Comparison of ENCODE assay signal across 8 cellular contexts in genomic region chr1:111988743-111989453, GRCh38. TPM values are rescaled to one million over a fixed set of nuclear protein-coding genes. Genes with fewer than 3 reads are reported as not detected.
DNase-seq lines count a peak whose midpoint lies in the region; ATAC-seq and TF ChIP-seq lines count a peak whose summit lies in the region.

No MANE protein-coding gene starts in this region.

- H3K27me3 ChIP-seq in right lobe of liver = no peaks in the 10 kb centered on the region
- H3K27me3 ChIP-seq in thyroid gland = no peaks in the 10 kb centered on the region

- no peak overlapping the region for H3K27ac Mint-ChIP-seq in activated CD8-positive, alpha-beta T cell treated with anti-CD3 and anti-CD28 coated beads, Interleukin-2, amount 10 ng/mL, durations not matched to agents 7 days and 5 days
- no peak overlapping the region for H3K27ac Mint-ChIP-seq in activated CD8-positive, alpha-beta T cell treated with anti-CD3 and anti-CD28 coated beads for 36 hours

- H3K36me3 ChIP-seq in right lobe of liver (no peaks in the 10 kb centered on the region), thyroid gland (no peaks in the 10 kb centered on the region)

- peak; percentile 21 for ATAC-seq in activated CD8-positive, alpha-beta T cell treated with anti-CD3 and anti-CD28 coated beads, Interleukin-2, amount 10 ng/mL, durations not matched to agents 7 days and 5 days
- no peak for ATAC-seq in activated CD8-positive, alpha-beta T cell treated with anti-CD3 and anti-CD28 coated beads for 36 hours
- ATAC-seq in right lobe of liver = peak; percentile 22 to 51 (median 35)
- ATAC-seq in HG02763 (IDR thresholded peaks at IDR 0.05; ENCODE audit: unreplicated experiment) = no peak
- no peak for ATAC-seq in HG02981 (IDR thresholded peaks at IDR 0.05; ENCODE audit: unreplicated experiment)

- no peak for DNase-seq in activated CD8-positive, alpha-beta T cell treated with anti-CD3 and anti-CD28 coated beads, Interleukin-2, amount 10 ng/mL, durations not matched to agents 7 days and 5 days
- DNase-seq in activated CD8-positive, alpha-beta T cell treated with anti-CD3 and anti-CD28 coated beads for 36 hours = no peak
- peak; percentile 24 for DNase-seq in astrocyte of the hippocampus (ENCODE audit: low read depth, low spot score)
- DNase-seq in right lobe of liver = peak; percentile 66 to 81 (median 74)
- DNase-seq in thyroid gland = peak; percentile 16 to 20
- DNase-seq in activated effector memory CD4-positive, alpha-beta T cell treated with Interleukin-2 at 50 U/mL for 16 hours = no peak

- POLR2A ChIA-PET in activated CD8-positive, alpha-beta T cell treated with anti-CD3 and anti-CD28 coated beads, Interleukin-2, amount 10 ng/mL, durations not matched to agents 7 days and 5 days (lab: Charles Lee) = no interaction called here
- POLR2A ChIA-PET in activated CD8-positive, alpha-beta T cell treated with anti-CD3 and anti-CD28 coated beads for 36 hours (lab: Charles Lee) = no interaction called here

- TF ChIP-seq CTCF in activated CD8-positive, alpha-beta T cell treated with anti-CD3 and anti-CD28 coated beads for 36 hours (IDR thresholded peaks at IDR 0.05) = no peak
- no peak for TF ChIP-seq CTCF in right lobe of liver (IDR thresholded peaks at IDR 0.05)
- no peak for TF ChIP-seq CTCF in thyroid gland (IDR thresholded peaks at IDR 0.05)

- WGBS in right lobe of liver (ENCODE audit: insufficient coverage, low coverage, low lambda C conversion rate, missing lambda C conversion rate) = 9% methylated on average over 8 of the region's 51 CpGs
- WGBS in thyroid gland, 2 donors = 3 to 9% methylated on average over 19 to 34 of the region's 51 CpGs

- H3K36me3 Mint-ChIP-seq in activated CD8-positive, alpha-beta T cell treated with anti-CD3 and anti-CD28 coated beads, Interleukin-2, amount 10 ng/mL, durations not matched to agents 7 days and 5 days (ENCODE audit: low read depth) = no peaks in the 10 kb centered on the region
- H3K36me3 Mint-ChIP-seq in activated CD8-positive, alpha-beta T cell treated with anti-CD3 and anti-CD28 coated beads for 36 hours (ENCODE audit: low read depth) = no peaks in the 10 kb centered on the region

- H3K9me3 ChIP-seq in right lobe of liver = no peaks in the 10 kb centered on the region
- no peaks in the 10 kb centered on the region for H3K9me3 ChIP-seq in thyroid gland

- peak overlapping the region; percentile 14 for H3K4me3 Mint-ChIP-seq in activated CD8-positive, alpha-beta T cell treated with anti-CD3 and anti-CD28 coated beads, Interleukin-2, amount 10 ng/mL, durations not matched to agents 7 days and 5 days
- H3K4me3 Mint-ChIP-seq in activated CD8-positive, alpha-beta T cell treated with anti-CD3 and anti-CD28 coated beads for 36 hours = no peak overlapping the region

- no peak for TF ChIP-seq POLR2A in right lobe of liver (IDR thresholded peaks at IDR 0.05)
- no peak for TF ChIP-seq POLR2A in thyroid gland (IDR thresholded peaks at IDR 0.05)

- peaks cover 0 to 21% (median 7%) of the 10 kb centered on the region in 4 donors for H3K4me1 ChIP-seq in right lobe of liver
- peaks cover 19 to 28% of the 10 kb centered on the region in 2 donors for H3K4me1 ChIP-seq in thyroid gland

- peaks cover 67% of the 10 kb centered on the region for H3K27me3 Mint-ChIP-seq in activated CD8-positive, alpha-beta T cell treated with anti-CD3 and anti-CD28 coated beads, Interleukin-2, amount 10 ng/mL, durations not matched to agents 7 days and 5 days (ENCODE audit: low read depth)
- H3K27me3 Mint-ChIP-seq in activated CD8-positive, alpha-beta T cell treated with anti-CD3 and anti-CD28 coated beads for 36 hours = peaks cover 53% of the 10 kb centered on the region

- H3K9me3 Mint-ChIP-seq in activated CD8-positive, alpha-beta T cell treated with anti-CD3 and anti-CD28 coated beads, Interleukin-2, amount 10 ng/mL, durations not matched to agents 7 days and 5 days (ENCODE audit: insufficient read depth) = no peaks in the 10 kb centered on the region
- H3K9me3 Mint-ChIP-seq in activated CD8-positive, alpha-beta T cell treated with anti-CD3 and anti-CD28 coated beads for 36 hours = no peaks in the 10 kb centered on the region

- H3K4me3 ChIP-seq in right lobe of liver (peak overlapping the region; percentile 58 to 69 (median 64)), thyroid gland (replicated peaks in 1 of 3) (peak overlapping the region in 2 of 3 donors; percentile 16 to 51)

- CTCF ChIA-PET in activated CD8-positive, alpha-beta T cell treated with anti-CD3 and anti-CD28 coated beads, Interleukin-2, amount 10 ng/mL, durations not matched to agents 7 days and 5 days (lab: Charles Lee) = no interaction called here
- CTCF ChIA-PET in activated CD8-positive, alpha-beta T cell treated with anti-CD3 and anti-CD28 coated beads for 36 hours (lab: Charles Lee) = no interaction called here

- peak overlapping the region; percentile 44 to 67 (median 54) for H3K27ac ChIP-seq in right lobe of liver
- H3K27ac ChIP-seq in thyroid gland = no peak overlapping the region

- intact Hi-C loops in activated CD8-positive, alpha-beta T cell treated with anti-CD3 and anti-CD28 coated beads for 36 hours (cut with micrococcal nuclease) = no loop called here
- intact Hi-C loops in right lobe of liver (cut with DNase I) = no loop called here
- intact Hi-C loops in thyroid gland (cut with DNase I) = no loop called here

- H3K4me1 Mint-ChIP-seq in activated CD8-positive, alpha-beta T cell treated with anti-CD3 and anti-CD28 coated beads, Interleukin-2, amount 10 ng/mL, durations not matched to agents 7 days and 5 days (ENCODE audit: low read depth) = peaks cover 8% of the 10 kb centered on the region
- peaks cover 10% of the 10 kb centered on the region for H3K4me1 Mint-ChIP-seq in activated CD8-positive, alpha-beta T cell treated with anti-CD3 and anti-CD28 coated beads for 36 hours (ENCODE audit: low read depth)

RNA-seq across cellular contexts. Expression of gene KCND3, which starts 0.6 kb away (rescaled TPM):
- not detected for total RNA-seq in activated CD8-positive, alpha-beta T cell treated with anti-CD3 and anti-CD28 coated beads, Interleukin-2, amount 10 ng/mL, durations not matched to agents 7 days and 5 days
- not detected for total RNA-seq in activated CD8-positive, alpha-beta T cell treated with anti-CD3 and anti-CD28 coated beads for 36 hours
- total RNA-seq in right lobe of liver (10 to 100 TPM in 5 of 6 experiments, 1 to 10 TPM in 1; 8.1 to 25.5 (median 16.2) TPM), thyroid gland (1 to 10 TPM; 1.8 to 5.3 (median 4.2) TPM)

Comparison
In these comparisons a context has a peak if more than half of its experiments do, and no peak if none do; other contexts are left out.
1. ATAC-seq: peak in activated CD8-positive, alpha-beta T cell treated with anti-CD3 and anti-CD28 coated beads, Interleukin-2, amount 10 ng/mL, durations not matched to agents 7 days and 5 days (single experiment) and right lobe of liver (4 of 4); none in activated CD8-positive, alpha-beta T cell treated with anti-CD3 and anti-CD28 coated beads for 36 hours (single experiment), HG02763 (single experiment) and HG02981 (single experiment).
2. DNase-seq: peak in astrocyte of the hippocampus (single experiment), right lobe of liver (3 of 3) and thyroid gland (2 of 2); none in activated CD8-positive, alpha-beta T cell treated with anti-CD3 and anti-CD28 coated beads, Interleukin-2, amount 10 ng/mL, durations not matched to agents 7 days and 5 days (single experiment), activated CD8-positive, alpha-beta T cell treated with anti-CD3 and anti-CD28 coated beads for 36 hours (single experiment) and activated effector memory CD4-positive, alpha-beta T cell treated with Interleukin-2 at 50 U/mL for 16 hours (single experiment).
3. H3K27ac ChIP-seq: peak in right lobe of liver (3 of 3); none in thyroid gland (0 of 3).